ENCODE assay signal across 13 cellular contexts in the genomic region with DNA sequence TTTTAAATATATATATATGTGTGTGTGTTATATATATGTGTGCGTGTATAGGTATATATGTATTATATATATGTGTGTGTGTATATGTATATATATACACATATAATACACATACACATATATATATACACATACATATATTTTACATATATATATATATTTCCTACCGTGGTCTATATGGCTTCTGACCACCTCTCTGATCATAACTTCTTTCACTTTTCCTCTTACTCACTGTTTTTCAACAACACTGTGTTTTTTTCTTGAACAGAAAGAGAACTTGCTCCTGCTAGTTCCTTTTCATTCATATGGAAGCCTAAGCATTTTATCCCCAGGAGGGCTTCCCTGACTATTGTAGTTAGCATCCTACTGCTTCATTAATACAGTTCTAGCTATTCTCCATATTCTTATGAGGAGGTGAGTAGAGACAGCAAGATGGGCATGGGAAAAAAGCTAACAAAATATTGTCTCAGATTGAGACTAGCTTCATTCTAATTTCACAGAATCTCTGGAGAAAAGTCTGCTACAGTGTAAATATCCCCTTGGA. TPM values are rescaled to one million over a fixed set of nuclear protein-coding genes. Genes with fewer than 3 reads are reported as not detected.
DNase-seq lines count a peak whose midpoint lies in the region; ATAC-seq and TF ChIP-seq lines count a peak whose summit lies in the region.
"Had no signal": no experiment of that assay in that cellular context is flagged by ENCODE, and none has a peak within 500 bp of the region (broad histone marks: within the 10 kb centered on the region; RNA-seq: fewer than 3 reads in every experiment).

No MANE protein-coding gene starts in this region.

- H4K5ac ChIP-seq in IMR-90 (ENCODE audit: low read depth, low read length) = no peak overlapping the region

- no peak overlapping the region for H2AFZ ChIP-seq in IMR-90 (replicated peaks; ENCODE audit: low read length, poor library complexity)

- BruUV-seq in IMR-90 (replicated peaks; lab: Mats Ljungman, UMichigan) = no TSS peak

- peaks cover 15% of the 10 kb centered on the region for H3K4me1 Mint-ChIP-seq in activated naive CD8-positive, alpha-beta T cell treated with anti-CD3 and anti-CD28 coated beads, Interleukin-2, amount 10 ng/mL, durations not matched to agents 7 days and 5 days
- H3K4me1 Mint-ChIP-seq in activated naive CD8-positive, alpha-beta T cell treated with anti-CD3 and anti-CD28 coated beads for 36 hours = peaks cover 5% of the 10 kb centered on the region
- peaks cover 22% of the 10 kb centered on the region for H3K4me1 Mint-ChIP-seq in dendritic cell treated with granulocyte-macrophage colony-stimulating factor and Interleukin-4, amounts not matched to agents 40 ng/mL and 50 ng/mL, for 4 days (ENCODE audit: low read depth)

- H4K20me1 ChIP-seq in IMR-90 (ENCODE audit: insufficient read depth, low read length) = no peaks in the 10 kb centered on the region

- no peak overlapping the region for H3K56ac ChIP-seq in IMR-90 (ENCODE audit: extremely low read depth, insufficient read depth, low read length)

- H3K23ac ChIP-seq in IMR-90 (ENCODE audit: low read depth, low read length) = no peak overlapping the region

- no peak overlapping the region for H4K8ac ChIP-seq in IMR-90 (ENCODE audit: low read depth in 2 of 2, low read length in 2 of 2)

- no peak overlapping the region for H3K14ac ChIP-seq in IMR-90 (replicated peaks; ENCODE audit: low read depth, low read length)

- H3K36me3 ChIP-seq in IMR-90 (ENCODE audit: control insufficient read depth, insufficient read depth, low read length) = no peaks in the 10 kb centered on the region

- H2BK5ac ChIP-seq in IMR-90 (ENCODE audit: low read depth, low read length, poor library complexity, severe bottlenecking) = no peak overlapping the region

- no peaks in the 10 kb centered on the region for H3K27me3 Mint-ChIP-seq in activated naive CD8-positive, alpha-beta T cell treated with anti-CD3 and anti-CD28 coated beads, Interleukin-2, amount 10 ng/mL, durations not matched to agents 7 days and 5 days
- H3K27me3 Mint-ChIP-seq in activated naive CD8-positive, alpha-beta T cell treated with anti-CD3 and anti-CD28 coated beads for 36 hours = no peaks in the 10 kb centered on the region
- H3K27me3 Mint-ChIP-seq in dendritic cell treated with granulocyte-macrophage colony-stimulating factor and Interleukin-4, amounts not matched to agents 40 ng/mL and 50 ng/mL, for 4 days = no peaks in the 10 kb centered on the region

- intact Hi-C loops in IMR-90 (cut with micrococcal nuclease) = no loop called here
- intact Hi-C loops in dendritic cell treated with granulocyte-macrophage colony-stimulating factor and Interleukin-4, amounts not matched to agents 40 ng/mL and 50 ng/mL, for 4 days (cut with micrococcal nuclease) = no loop called here

- H3K36me3 Mint-ChIP-seq in activated naive CD8-positive, alpha-beta T cell treated with anti-CD3 and anti-CD28 coated beads, Interleukin-2, amount 10 ng/mL, durations not matched to agents 7 days and 5 days = peaks cover 22% of the 10 kb centered on the region
- peaks cover 9% of the 10 kb centered on the region for H3K36me3 Mint-ChIP-seq in activated naive CD8-positive, alpha-beta T cell treated with anti-CD3 and anti-CD28 coated beads for 36 hours
- no peaks in the 10 kb centered on the region for H3K36me3 Mint-ChIP-seq in dendritic cell treated with granulocyte-macrophage colony-stimulating factor and Interleukin-4, amounts not matched to agents 40 ng/mL and 50 ng/mL, for 4 days (ENCODE audit: low read depth)
- H3K36me3 Mint-ChIP-seq: CD14-positive monocyte had no signal

- H3K4me3 ChIP-seq in IMR-90 (ENCODE audit: insufficient read depth, low read depth, low read length) = no peak overlapping the region
- H3K4me3 ChIP-seq: A549 had no signal

- dilution Hi-C loops in IMR-90 (cut with HindIII; ENCODE audit: low sequenced_read_pairs, unreplicated experiment) = no loop called here

- in situ Hi-C loops in IMR-90 (cut with MboI; ENCODE audit: low sequenced_read_pairs) = no loop called here

- H3K9ac ChIP-seq in IMR-90 (ENCODE audit: low read depth, low read length) = no peak overlapping the region

- no peaks in the 10 kb centered on the region for H3K9me1 ChIP-seq in IMR-90 (ENCODE audit: insufficient read depth, low read length)

- no peak overlapping the region for H3K4me2 ChIP-seq in IMR-90 (ENCODE audit: low read depth, low read length)
- H3K4me2 ChIP-seq: A549 had no signal

- no peak overlapping the region for H2AK5ac ChIP-seq in IMR-90 (ENCODE audit: low read depth, low read length)

- no peak overlapping the region for H3K18ac ChIP-seq in IMR-90 (ENCODE audit: low read depth, low read length)

- DNase-seq in activated naive CD8-positive, alpha-beta T cell treated with anti-CD3 and anti-CD28 coated beads, Interleukin-2, amount 10 ng/mL, durations not matched to agents 7 days and 5 days = no peak
- no peak for DNase-seq in activated naive CD8-positive, alpha-beta T cell treated with anti-CD3 and anti-CD28 coated beads for 36 hours
- no peak for DNase-seq in IMR-90
- no peak for DNase-seq in effector CD4-positive, alpha-beta T cell
- DNase-seq: CD8-positive, alpha-beta T cell; COR-L47; DMS153; DND-41; GDM1 had no signal

- TF ChIP-seq CTCF in IMR-90 (conservative IDR thresholded peaks at IDR 0.05; ENCODE audit: low read depth, low read length) = no peak

- CTCF ChIA-PET in IMR-90 (lab: Yijun Ruan, JAX) = no interaction called here

- H2BK120ac ChIP-seq in IMR-90 (ENCODE audit: low read depth, low read length) = no peak overlapping the region

- H3K9me3 ChIP-seq in IMR-90 (ENCODE audit: control insufficient read depth, insufficient read depth, low read length) = no peaks in the 10 kb centered on the region
- H3K9me3 ChIP-seq: A549 had no signal

- H3K9me3 Mint-ChIP-seq in activated naive CD8-positive, alpha-beta T cell treated with anti-CD3 and anti-CD28 coated beads, Interleukin-2, amount 10 ng/mL, durations not matched to agents 7 days and 5 days = peaks cover 3% of the 10 kb centered on the region
- no peaks in the 10 kb centered on the region for H3K9me3 Mint-ChIP-seq in activated naive CD8-positive, alpha-beta T cell treated with anti-CD3 and anti-CD28 coated beads for 36 hours
- H3K9me3 Mint-ChIP-seq in dendritic cell treated with granulocyte-macrophage colony-stimulating factor and Interleukin-4, amounts not matched to agents 40 ng/mL and 50 ng/mL, for 4 days = peaks cover 6% of the 10 kb centered on the region
- H3K9me3 Mint-ChIP-seq: CD14-positive monocyte; CD8-positive, alpha-beta T cell had no signal

- POLR2A ChIA-PET in activated naive CD8-positive, alpha-beta T cell treated with anti-CD3 and anti-CD28 coated beads, Interleukin-2, amount 10 ng/mL, durations not matched to agents 7 days and 5 days (lab: Charles Lee) = interaction anchor here (1.9 kb wide), 1 partner anchor 39 kb away, joined by 8 read pairs; the partner anchor contains the start of gene CTSC
- POLR2A ChIA-PET in IMR-90 (lab: Charles Lee; ENCODE audit: unreplicated experiment) = no interaction called here

- H3K4me1 ChIP-seq in IMR-90 (ENCODE audit: control insufficient read depth, insufficient read depth, low read length) = peaks cover 2% of the 10 kb centered on the region; the same call in 1 of the 2 replicates

- no peak overlapping the region for H3K27ac ChIP-seq in IMR-90 (ENCODE audit: insufficient read depth, low read length)
- H3K27ac ChIP-seq: A549 had no signal

- peak; percentile 45 for ATAC-seq in activated naive CD8-positive, alpha-beta T cell treated with anti-CD3 and anti-CD28 coated beads, Interleukin-2, amount 10 ng/mL, durations not matched to agents 7 days and 5 days (ENCODE audit: low read depth)
- ATAC-seq in IMR-90 (ENCODE audit: low read depth) (no peak), HG03521 (IDR thresholded peaks at IDR 0.05; ENCODE audit: unreplicated experiment) (no peak)
- ATAC-seq: A549; CD8-positive, alpha-beta T cell had no signal

- no peak overlapping the region; the same call in 1 of the 2 replicates for H2BK20ac ChIP-seq in IMR-90 (ENCODE audit: low read depth, low read length)

- peak overlapping the region; percentile 49 for H3K27ac Mint-ChIP-seq in activated naive CD8-positive, alpha-beta T cell treated with anti-CD3 and anti-CD28 coated beads, Interleukin-2, amount 10 ng/mL, durations not matched to agents 7 days and 5 days
- H3K27ac Mint-ChIP-seq in activated naive CD8-positive, alpha-beta T cell treated with anti-CD3 and anti-CD28 coated beads for 36 hours = no peak overlapping the region
- H3K27ac Mint-ChIP-seq in dendritic cell treated with granulocyte-macrophage colony-stimulating factor and Interleukin-4, amounts not matched to agents 40 ng/mL and 50 ng/mL, for 4 days = peak overlapping the region; percentile 5
- H3K27ac Mint-ChIP-seq: CD14-positive monocyte; CD8-positive, alpha-beta T cell had no signal

- no peak for TF ChIP-seq RAD21 in IMR-90 (IDR thresholded peaks at IDR 0.05; ENCODE audit: low read length)

- H2AK9ac ChIP-seq in IMR-90 (replicated peaks; ENCODE audit: low read depth, low read length, poor library complexity) = no peak overlapping the region

- no peaks in the 10 kb centered on the region for H3K79me1 ChIP-seq in IMR-90 (ENCODE audit: low read depth in 1 of 2, low read length in 2 of 2)

- H4K91ac ChIP-seq in IMR-90 (ENCODE audit: insufficient read depth, low read depth, low read length) = no peak overlapping the region

- no CpG with 5 or more reads among the region's 2 CpGs for WGBS in IMR-90 (ENCODE audit: extremely low coverage in 2 of 2, insufficient read length in 1 of 2), 2 experiments

- no peaks in the 10 kb centered on the region for H3K27me3 ChIP-seq in IMR-90 (ENCODE audit: control insufficient read depth, insufficient read depth, low read length)

- H2BK15ac ChIP-seq in IMR-90 (ENCODE audit: low read depth, low read length) = 0 out of 3 replicates have a peak overlapping the region, but pooled peaks have one; percentile 78

- H3K4me3 Mint-ChIP-seq in activated naive CD8-positive, alpha-beta T cell treated with anti-CD3 and anti-CD28 coated beads, Interleukin-2, amount 10 ng/mL, durations not matched to agents 7 days and 5 days = peak overlapping the region; percentile 50
- no peak overlapping the region for H3K4me3 Mint-ChIP-seq in activated naive CD8-positive, alpha-beta T cell treated with anti-CD3 and anti-CD28 coated beads for 36 hours
- H3K4me3 Mint-ChIP-seq in dendritic cell treated with granulocyte-macrophage colony-stimulating factor and Interleukin-4, amounts not matched to agents 40 ng/mL and 50 ng/mL, for 4 days = no peak overlapping the region
- H3K4me3 Mint-ChIP-seq: CD14-positive monocyte; CD8-positive, alpha-beta T cell had no signal

- H3K4ac ChIP-seq in IMR-90 (ENCODE audit: low read depth, low read length) = no peak overlapping the region

- TF ChIP-seq POLR2A in IMR-90 (IDR thresholded peaks at IDR 0.05; ENCODE audit: low read depth, low read length) = no peak

RNA-seq across cellular contexts. Expression of gene CTSC, which starts 38.5 kb away (rescaled TPM):
- 100 to 1,000 TPM; 131 to 134 TPM for total RNA-seq in activated naive CD8-positive, alpha-beta T cell treated with anti-CD3 and anti-CD28 coated beads, Interleukin-2, amount 10 ng/mL, durations not matched to agents 7 days and 5 days
- total RNA-seq in activated naive CD8-positive, alpha-beta T cell treated with anti-CD3 and anti-CD28 coated beads for 36 hours = 10 to 100 TPM; 77.6 to 80.9 TPM
- total RNA-seq in IMR-90 (2012; rRNA removed) = 178 and 208 TPM in 2 replicates
- 267 and 299 TPM in 2 replicates for polyA plus RNA-seq in IMR-90 (2012; rRNA removed)
- 73.5 and 320 TPM in 2 replicates for polyA plus RNA-seq in IMR-90 (2012; cell fraction: cytosol; rRNA removed)
- polyA plus RNA-seq in IMR-90 (2012; cell fraction: nucleus; rRNA removed; ENCODE audit: low replicate concordance) = 116 and 140 TPM in 2 replicates
